ENCODE assay signal across 1 cellular context in the genomic region with DNA sequence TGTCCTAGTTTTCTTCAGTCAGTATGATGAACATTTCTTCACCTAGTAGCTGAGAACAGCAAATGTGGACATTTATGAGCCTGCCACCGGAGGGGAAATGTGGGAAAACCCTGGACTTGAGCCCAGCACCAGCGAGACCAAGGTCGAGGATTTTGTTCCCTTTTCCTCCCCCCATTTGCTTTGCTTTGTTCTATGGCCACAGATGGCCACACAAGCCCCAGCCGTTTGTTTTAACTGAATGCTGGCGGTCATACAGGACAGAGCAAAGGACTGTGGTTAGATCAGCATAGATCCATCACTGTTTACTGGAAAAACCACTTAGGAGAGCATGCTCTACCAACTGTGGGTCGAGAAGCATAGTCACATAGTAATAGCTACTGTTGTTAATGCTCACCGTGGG.
TF ChIP-seq lines count a peak whose summit lies in the region.

No MANE protein-coding gene starts in this region.

TF ChIP-seq in HepG2, 621 proteins besides CTCF, POLR2A, EP300 and RAD21 (continues in another document):
- TF ChIP-seq TEAD3 (CRISPR knock-in tag; optimal IDR thresholded peaks at IDR 0.05; ENCODE audit: borderline replicate concordance): peak; percentile 44
- TF ChIP-seq, protein P1, sequence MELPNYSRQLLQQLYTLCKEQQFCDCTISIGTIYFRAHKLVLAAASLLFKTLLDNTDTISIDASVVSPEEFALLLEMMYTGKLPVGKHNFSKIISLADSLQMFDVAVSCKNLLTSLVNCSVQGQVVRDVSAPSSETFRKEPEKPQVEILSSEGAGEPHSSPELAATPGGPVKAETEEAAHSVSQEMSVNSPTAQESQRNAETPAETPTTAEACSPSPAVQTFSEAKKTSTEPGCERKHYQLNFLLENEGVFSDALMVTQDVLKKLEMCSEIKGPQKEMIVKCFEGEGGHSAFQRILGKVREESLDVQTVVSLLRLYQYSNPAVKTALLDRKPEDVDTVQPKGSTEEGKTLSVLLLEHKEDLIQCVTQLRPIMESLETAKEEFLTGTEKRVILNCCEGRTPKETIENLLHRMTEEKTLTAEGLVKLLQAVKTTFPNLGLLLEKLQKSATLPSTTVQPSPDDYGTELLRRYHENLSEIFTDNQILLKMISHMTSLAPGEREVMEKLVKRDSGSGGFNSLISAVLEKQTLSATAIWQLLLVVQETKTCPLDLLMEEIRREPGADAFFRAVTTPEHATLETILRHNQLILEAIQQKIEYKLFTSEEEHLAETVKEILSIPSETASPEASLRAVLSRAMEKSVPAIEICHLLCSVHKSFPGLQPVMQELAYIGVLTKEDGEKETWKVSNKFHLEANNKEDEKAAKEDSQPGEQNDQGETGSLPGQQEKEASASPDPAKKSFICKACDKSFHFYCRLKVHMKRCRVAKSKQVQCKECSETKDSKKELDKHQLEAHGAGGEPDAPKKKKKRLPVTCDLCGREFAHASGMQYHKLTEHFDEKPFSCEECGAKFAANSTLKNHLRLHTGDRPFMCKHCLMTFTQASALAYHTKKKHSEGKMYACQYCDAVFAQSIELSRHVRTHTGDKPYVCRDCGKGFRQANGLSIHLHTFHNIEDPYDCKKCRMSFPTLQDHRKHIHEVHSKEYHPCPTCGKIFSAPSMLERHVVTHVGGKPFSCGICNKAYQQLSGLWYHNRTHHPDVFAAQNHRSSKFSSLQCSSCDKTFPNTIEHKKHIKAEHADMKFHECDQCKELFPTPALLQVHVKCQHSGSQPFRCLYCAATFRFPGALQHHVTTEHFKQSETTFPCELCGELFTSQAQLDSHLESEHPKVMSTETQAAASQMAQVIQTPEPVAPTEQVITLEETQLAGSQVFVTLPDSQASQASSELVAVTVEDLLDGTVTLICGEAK (IDR thresholded peaks at IDR 0.05): no peak
- TF ChIP-seq, protein P1 (CRISPR knock-in tag; IDR thresholded peaks at IDR 0.05): peak; percentile 31; the same call in 1 of the 2 replicates
- peak; percentile 62 for TF ChIP-seq TCF7 (IDR thresholded peaks at IDR 0.05; ENCODE audit: low read depth)
- TF ChIP-seq, protein P2, sequence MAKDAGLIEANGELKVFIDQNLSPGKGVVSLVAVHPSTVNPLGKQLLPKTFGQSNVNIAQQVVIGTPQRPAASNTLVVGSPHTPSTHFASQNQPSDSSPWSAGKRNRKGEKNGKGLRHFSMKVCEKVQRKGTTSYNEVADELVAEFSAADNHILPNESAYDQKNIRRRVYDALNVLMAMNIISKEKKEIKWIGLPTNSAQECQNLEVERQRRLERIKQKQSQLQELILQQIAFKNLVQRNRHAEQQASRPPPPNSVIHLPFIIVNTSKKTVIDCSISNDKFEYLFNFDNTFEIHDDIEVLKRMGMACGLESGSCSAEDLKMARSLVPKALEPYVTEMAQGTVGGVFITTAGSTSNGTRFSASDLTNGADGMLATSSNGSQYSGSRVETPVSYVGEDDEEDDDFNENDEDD (CRISPR knock-in tag; IDR thresholded peaks at IDR 0.05; ENCODE audit: borderline replicate concordance): peak; percentile 33; the same call in 1 of the 2 replicates
- TF ChIP-seq, protein P3, sequence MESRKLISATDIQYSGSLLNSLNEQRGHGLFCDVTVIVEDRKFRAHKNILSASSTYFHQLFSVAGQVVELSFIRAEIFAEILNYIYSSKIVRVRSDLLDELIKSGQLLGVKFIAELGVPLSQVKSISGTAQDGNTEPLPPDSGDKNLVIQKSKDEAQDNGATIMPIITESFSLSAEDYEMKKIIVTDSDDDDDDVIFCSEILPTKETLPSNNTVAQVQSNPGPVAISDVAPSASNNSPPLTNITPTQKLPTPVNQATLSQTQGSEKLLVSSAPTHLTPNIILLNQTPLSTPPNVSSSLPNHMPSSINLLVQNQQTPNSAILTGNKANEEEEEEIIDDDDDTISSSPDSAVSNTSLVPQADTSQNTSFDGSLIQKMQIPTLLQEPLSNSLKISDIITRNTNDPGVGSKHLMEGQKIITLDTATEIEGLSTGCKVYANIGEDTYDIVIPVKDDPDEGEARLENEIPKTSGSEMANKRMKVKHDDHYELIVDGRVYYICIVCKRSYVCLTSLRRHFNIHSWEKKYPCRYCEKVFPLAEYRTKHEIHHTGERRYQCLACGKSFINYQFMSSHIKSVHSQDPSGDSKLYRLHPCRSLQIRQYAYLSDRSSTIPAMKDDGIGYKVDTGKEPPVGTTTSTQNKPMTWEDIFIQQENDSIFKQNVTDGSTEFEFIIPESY (CRISPR knock-in tag; IDR thresholded peaks at IDR 0.05): peak; percentile 54; the same call in 1 of the 2 replicates
- peak; percentile 19; the same call in 1 of the 2 replicates for TF ChIP-seq RXRA (CRISPR knock-in tag; IDR thresholded peaks at IDR 0.05)
- TF ChIP-seq WIZ (CRISPR knock-in tag; IDR thresholded peaks at IDR 0.05): no peak
- TF ChIP-seq DPF2 (CRISPR knock-in tag; IDR thresholded peaks at IDR 0.05; ENCODE audit: borderline replicate concordance, low read depth): no peak; the same call in 1 of the 2 replicates
- TF ChIP-seq ZNF143 (CRISPR knock-in tag; IDR thresholded peaks at IDR 0.05): peak; percentile 73
- peak; percentile 77; the same call in 1 of the 2 replicates for TF ChIP-seq ESRRA (CRISPR knock-in tag; IDR thresholded peaks at IDR 0.05; ENCODE audit: low read depth)
- TF ChIP-seq, protein P4, sequence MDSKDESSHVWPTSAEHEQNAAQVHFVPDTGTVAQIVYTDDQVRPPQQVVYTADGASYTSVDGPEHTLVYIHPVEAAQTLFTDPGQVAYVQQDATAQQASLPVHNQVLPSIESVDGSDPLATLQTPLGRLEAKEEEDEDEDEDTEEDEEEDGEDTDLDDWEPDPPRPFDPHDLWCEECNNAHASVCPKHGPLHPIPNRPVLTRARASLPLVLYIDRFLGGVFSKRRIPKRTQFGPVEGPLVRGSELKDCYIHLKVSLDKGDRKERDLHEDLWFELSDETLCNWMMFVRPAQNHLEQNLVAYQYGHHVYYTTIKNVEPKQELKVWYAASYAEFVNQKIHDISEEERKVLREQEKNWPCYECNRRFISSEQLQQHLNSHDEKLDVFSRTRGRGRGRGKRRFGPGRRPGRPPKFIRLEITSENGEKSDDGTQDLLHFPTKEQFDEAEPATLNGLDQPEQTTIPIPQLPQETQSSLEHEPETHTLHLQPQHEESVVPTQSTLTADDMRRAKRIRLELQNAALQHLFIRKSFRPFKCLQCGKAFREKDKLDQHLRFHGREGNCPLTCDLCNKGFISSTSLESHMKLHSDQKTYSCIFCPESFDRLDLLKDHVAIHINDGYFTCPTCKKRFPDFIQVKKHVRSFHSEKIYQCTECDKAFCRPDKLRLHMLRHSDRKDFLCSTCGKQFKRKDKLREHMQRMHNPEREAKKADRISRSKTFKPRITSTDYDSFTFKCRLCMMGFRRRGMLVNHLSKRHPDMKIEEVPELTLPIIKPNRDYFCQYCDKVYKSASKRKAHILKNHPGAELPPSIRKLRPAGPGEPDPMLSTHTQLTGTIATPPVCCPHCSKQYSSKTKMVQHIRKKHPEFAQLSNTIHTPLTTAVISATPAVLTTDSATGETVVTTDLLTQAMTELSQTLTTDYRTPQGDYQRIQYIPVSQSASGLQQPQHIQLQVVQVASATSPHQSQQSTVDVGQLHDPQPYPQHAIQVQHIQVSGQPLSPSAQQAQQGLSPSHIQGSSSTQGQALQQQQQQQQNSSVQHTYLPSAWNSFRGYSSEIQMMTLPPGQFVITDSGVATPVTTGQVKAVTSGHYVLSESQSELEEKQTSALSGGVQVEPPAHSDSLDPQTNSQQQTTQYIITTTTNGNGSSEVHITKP (CRISPR knock-in tag; IDR thresholded peaks at IDR 0.05; ENCODE audit: low read depth): peak; percentile 55; the same call in 1 of the 2 replicates
- 0 out of 2 replicates have a peak, but pooled peaks have one; percentile 29 for TF ChIP-seq SIX1 (CRISPR knock-in tag; IDR thresholded peaks at IDR 0.05; ENCODE audit: borderline replicate concordance)
- peak; percentile 31; the same call in 1 of the 2 replicates for TF ChIP-seq RXRB (CRISPR knock-in tag; IDR thresholded peaks at IDR 0.05; ENCODE audit: borderline replicate concordance)
- peak; percentile 56; the same call in 1 of the 2 replicates for TF ChIP-seq PHF21A (CRISPR knock-in tag; IDR thresholded peaks at IDR 0.05)
- no peak for TF ChIP-seq MEIS2 (CRISPR knock-in tag; IDR thresholded peaks at IDR 0.05)
- no peak for TF ChIP-seq MAZ (IDR thresholded peaks at IDR 0.05; ENCODE audit: borderline replicate concordance, low read depth, low read length)
- no peak for TF ChIP-seq MAZ (CRISPR knock-in tag; IDR thresholded peaks at IDR 0.05; ENCODE audit: low read depth)
- peak; percentile 47; the same call in 1 of the 2 replicates for TF ChIP-seq ZBTB7B (CRISPR knock-in tag; IDR thresholded peaks at IDR 0.05)
- TF ChIP-seq RBAK (CRISPR knock-in tag; IDR thresholded peaks at IDR 0.05): no peak
- TF ChIP-seq, protein P5, sequence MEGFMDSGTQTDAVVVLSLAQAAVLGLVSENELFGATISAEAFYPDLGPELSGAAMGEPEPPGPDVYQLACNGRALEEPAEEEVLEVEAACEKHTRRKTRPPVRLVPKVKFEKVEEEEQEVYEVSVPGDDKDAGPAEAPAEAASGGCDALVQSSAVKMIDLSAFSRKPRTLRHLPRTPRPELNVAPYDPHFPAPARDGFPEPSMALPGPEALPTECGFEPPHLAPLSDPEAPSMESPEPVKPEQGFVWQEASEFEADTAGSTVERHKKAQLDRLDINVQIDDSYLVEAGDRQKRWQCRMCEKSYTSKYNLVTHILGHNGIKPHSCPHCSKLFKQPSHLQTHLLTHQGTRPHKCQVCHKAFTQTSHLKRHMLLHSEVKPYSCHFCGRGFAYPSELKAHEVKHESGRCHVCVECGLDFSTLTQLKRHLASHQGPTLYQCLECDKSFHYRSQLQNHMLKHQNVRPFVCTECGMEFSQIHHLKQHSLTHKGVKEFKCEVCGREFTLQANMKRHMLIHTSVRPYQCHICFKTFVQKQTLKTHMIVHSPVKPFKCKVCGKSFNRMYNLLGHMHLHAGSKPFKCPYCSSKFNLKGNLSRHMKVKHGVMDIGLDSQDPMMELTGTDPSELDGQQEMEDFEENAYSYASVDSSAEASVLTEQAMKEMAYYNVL (CRISPR knock-in tag; IDR thresholded peaks at IDR 0.05; ENCODE audit: borderline replicate concordance): 0 out of 2 replicates have a peak, but pooled peaks have one; percentile 64
- peak; percentile 22; the same call in 1 of the 2 replicates for TF ChIP-seq TBX3 (IDR thresholded peaks at IDR 0.05; ENCODE audit: borderline replicate concordance)
- TF ChIP-seq, protein P6, sequence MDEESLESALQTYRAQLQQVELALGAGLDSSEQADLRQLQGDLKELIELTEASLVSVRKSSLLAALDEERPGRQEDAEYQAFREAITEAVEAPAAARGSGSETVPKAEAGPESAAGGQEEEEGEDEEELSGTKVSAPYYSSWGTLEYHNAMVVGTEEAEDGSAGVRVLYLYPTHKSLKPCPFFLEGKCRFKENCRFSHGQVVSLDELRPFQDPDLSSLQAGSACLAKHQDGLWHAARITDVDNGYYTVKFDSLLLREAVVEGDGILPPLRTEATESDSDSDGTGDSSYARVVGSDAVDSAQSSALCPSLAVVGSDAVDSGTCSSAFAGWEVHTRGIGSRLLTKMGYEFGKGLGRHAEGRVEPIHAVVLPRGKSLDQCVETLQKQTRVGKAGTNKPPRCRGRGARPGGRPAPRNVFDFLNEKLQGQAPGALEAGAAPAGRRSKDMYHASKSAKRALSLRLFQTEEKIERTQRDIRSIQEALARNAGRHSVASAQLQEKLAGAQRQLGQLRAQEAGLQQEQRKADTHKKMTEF (CRISPR knock-in tag; IDR thresholded peaks at IDR 0.05): 0 out of 2 replicates have a peak, but pooled peaks have one; percentile 51
- TF ChIP-seq ZNF496 (CRISPR knock-in tag; IDR thresholded peaks at IDR 0.05; ENCODE audit: insufficient replicate concordance): no peak
- TF ChIP-seq, protein P7, sequence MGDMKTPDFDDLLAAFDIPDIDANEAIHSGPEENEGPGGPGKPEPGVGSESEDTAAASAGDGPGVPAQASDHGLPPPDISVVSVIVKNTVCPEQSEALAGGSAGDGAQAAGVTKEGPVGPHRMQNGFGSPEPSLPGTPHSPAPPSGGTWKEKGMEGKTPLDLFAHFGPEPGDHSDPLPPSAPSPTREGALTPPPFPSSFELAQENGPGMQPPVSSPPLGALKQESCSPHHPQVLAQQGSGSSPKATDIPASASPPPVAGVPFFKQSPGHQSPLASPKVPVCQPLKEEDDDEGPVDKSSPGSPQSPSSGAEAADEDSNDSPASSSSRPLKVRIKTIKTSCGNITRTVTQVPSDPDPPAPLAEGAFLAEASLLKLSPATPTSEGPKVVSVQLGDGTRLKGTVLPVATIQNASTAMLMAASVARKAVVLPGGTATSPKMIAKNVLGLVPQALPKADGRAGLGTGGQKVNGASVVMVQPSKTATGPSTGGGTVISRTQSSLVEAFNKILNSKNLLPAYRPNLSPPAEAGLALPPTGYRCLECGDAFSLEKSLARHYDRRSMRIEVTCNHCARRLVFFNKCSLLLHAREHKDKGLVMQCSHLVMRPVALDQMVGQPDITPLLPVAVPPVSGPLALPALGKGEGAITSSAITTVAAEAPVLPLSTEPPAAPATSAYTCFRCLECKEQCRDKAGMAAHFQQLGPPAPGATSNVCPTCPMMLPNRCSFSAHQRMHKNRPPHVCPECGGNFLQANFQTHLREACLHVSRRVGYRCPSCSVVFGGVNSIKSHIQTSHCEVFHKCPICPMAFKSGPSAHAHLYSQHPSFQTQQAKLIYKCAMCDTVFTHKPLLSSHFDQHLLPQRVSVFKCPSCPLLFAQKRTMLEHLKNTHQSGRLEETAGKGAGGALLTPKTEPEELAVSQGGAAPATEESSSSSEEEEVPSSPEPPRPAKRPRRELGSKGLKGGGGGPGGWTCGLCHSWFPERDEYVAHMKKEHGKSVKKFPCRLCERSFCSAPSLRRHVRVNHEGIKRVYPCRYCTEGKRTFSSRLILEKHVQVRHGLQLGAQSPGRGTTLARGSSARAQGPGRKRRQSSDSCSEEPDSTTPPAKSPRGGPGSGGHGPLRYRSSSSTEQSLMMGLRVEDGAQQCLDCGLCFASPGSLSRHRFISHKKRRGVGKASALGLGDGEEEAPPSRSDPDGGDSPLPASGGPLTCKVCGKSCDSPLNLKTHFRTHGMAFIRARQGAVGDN (CRISPR knock-in tag; IDR thresholded peaks at IDR 0.05): peak; percentile 26; the same call in 1 of the 2 replicates
- TF ChIP-seq ZNF274 (CRISPR knock-in tag; IDR thresholded peaks at IDR 0.05): no peak
- no peak for TF ChIP-seq ZFY (CRISPR knock-in tag; IDR thresholded peaks at IDR 0.05)
